In genomic region chr10:68899186-68899745, GRCh38 we compare ENCODE assay signal across 18 cellular contexts. TPM values are rescaled to one million over a fixed set of nuclear protein-coding genes. Genes with fewer than 3 reads are reported as not detected.
DNase-seq lines count a peak whose midpoint lies in the region; ATAC-seq, FAIRE-seq and TF ChIP-seq lines count a peak whose summit lies in the region.
"Had no signal": no experiment of that assay in that cellular context is flagged by ENCODE, and none has a peak within 500 bp of the region (broad histone marks: within the 10 kb centered on the region; RNA-seq: fewer than 3 reads in every experiment).

No MANE protein-coding gene starts in this region.

- peak overlapping the region; percentile 1 for H3K4me3 Mint-ChIP-seq in T-helper 2 cell treated with Interferon-gamma antibody and Interleukin-4, amounts not matched to agents 5 μg/mL and 100 μg/mL, for 36 hours
- H3K4me3 Mint-ChIP-seq in nephron progenitor cell: peak overlapping the region; percentile 19

- CTCF ChIA-PET in IMR-90 (lab: Yijun Ruan, JAX) (interaction anchor here (0.6 kb wide), 1 partner anchor 494 kb away, joined by 4 read pairs; no protein-coding TSS in a partner anchor), K562 (lab: Yijun Ruan, JAX; ENCODE audit: low intra/inter-chr PET ratio) (interaction anchor here (3.7 kb wide), 1 partner anchor 107 kb away, joined by 39 read pairs; no protein-coding TSS in a partner anchor), OCI-LY7 (lab: Charles Lee; ENCODE audit: unreplicated experiment) (no interaction called here)

- 100% methylated on average over 1 of the region's 8 CpGs; no CpG with 5 or more reads in 1 of the 2 experiments for WGBS in IMR-90 (ENCODE audit: extremely low coverage in 2 of 2, insufficient read length in 1 of 2), 2 experiments
- 77% methylated on average over 8 of the region's 8 CpGs for WGBS in K562 (ENCODE audit: insufficient coverage, low coverage, missing lambda C conversion rate)

- H3K4ac ChIP-seq in IMR-90 (ENCODE audit: low read depth, low read length): peak overlapping the region; percentile 98; the same call in 1 of the 2 replicates

- H2BK15ac ChIP-seq in IMR-90 (ENCODE audit: low read depth, low read length): no peak overlapping the region

- intact Hi-C loops in IMR-90 (cut with micrococcal nuclease): loop anchor here (10.0 kb wide), 1 partner anchor 1044 kb away; no protein-coding TSS in a partner anchor
- intact Hi-C loops in K562 (cut with micrococcal nuclease): loop anchor here (5.0 to 10.0 kb wide), 4 partner anchors 67 to 1112 kb away; no protein-coding TSS in a partner anchor
- intact Hi-C loops in OCI-LY7 (cut with micrococcal nuclease; ENCODE audit: unreplicated experiment): loop anchor here (5.0 kb wide), 2 partner anchors 117 to 1112 kb away; no protein-coding TSS in a partner anchor

- TF ChIP-seq CTCF in IMR-90 (conservative IDR thresholded peaks at IDR 0.05; ENCODE audit: low read depth, low read length) (no peak), K562 (IDR thresholded peaks at IDR 0.05 in 2 of 3, conservative IDR thresholded peaks at IDR 0.05 in 1 of 3; ENCODE audit: insufficient read depth in 2 of 3, low read depth in 1 of 3, low read length in 3 of 3) (no peak), nephron progenitor cell (IDR thresholded peaks at IDR 0.05) (no peak), OCI-LY7 (conservative IDR thresholded peaks at IDR 0.05; ENCODE audit: low read length) (no peak)

- H3K27ac ChIP-seq in IMR-90 (ENCODE audit: insufficient read depth, low read length): no peak overlapping the region
- H3K27ac ChIP-seq in K562 (ENCODE audit: extremely low read depth, low read depth, low read length): no peak overlapping the region
- H3K27ac ChIP-seq in OCI-LY7 (ENCODE audit: low read depth, low read length, poor library complexity, severe bottlenecking): no peak overlapping the region
- H3K27ac ChIP-seq: pancreas had no signal

- ATAC-seq in IMR-90 (ENCODE audit: low read depth) (no peak), K562 (no peak), left lobe of liver (no peak)
- ATAC-seq: pancreas, WTC11 had no signal

- POLR2A ChIA-PET in IMR-90 (lab: Charles Lee; ENCODE audit: unreplicated experiment): no interaction called here
- POLR2A ChIA-PET in K562 (lab: Yijun Ruan, JAX): interaction anchor here (0.6 to 2.8 kb wide), 4 partner anchors 7 to 113 kb away, joined by 3 to 9 read pairs (median 5); no protein-coding TSS in a partner anchor
- POLR2A ChIA-PET in OCI-LY7 (lab: Charles Lee): interaction anchor here (0.6 to 2.0 kb wide), 2 partner anchors 20 to 381 kb away, joined by 3 to 6 read pairs; no protein-coding TSS in a partner anchor

- no peaks in the 10 kb centered on the region for H3K27me3 ChIP-seq in IMR-90 (ENCODE audit: control insufficient read depth, insufficient read depth, low read length)
- H3K27me3 ChIP-seq in K562 (ENCODE audit: control insufficient read depth in 2 of 2, insufficient read depth in 2 of 2, low read length in 2 of 2): no peaks in the 10 kb centered on the region
- H3K27me3 ChIP-seq: pancreas had no signal

- H3K9me3 Mint-ChIP-seq in T-helper 2 cell treated with Interferon-gamma antibody and Interleukin-4, amounts not matched to agents 5 μg/mL and 100 μg/mL, for 36 hours: no peaks in the 10 kb centered on the region
- H3K9me3 Mint-ChIP-seq in nephron progenitor cell: no peaks in the 10 kb centered on the region
- H3K9me3 Mint-ChIP-seq: WTC11 had no signal

- no peak overlapping the region for H3K4me3 ChIP-seq in IMR-90 (ENCODE audit: insufficient read depth, low read depth, low read length)
- no peak overlapping the region for H3K4me3 ChIP-seq in K562
- H3K4me3 ChIP-seq in OCI-LY7 (ENCODE audit: low read depth, low read length, poor library complexity, severe bottlenecking): no peak overlapping the region
- H3K4me3 ChIP-seq: lung had no signal

- H3K27me3 Mint-ChIP-seq in T-helper 2 cell treated with Interferon-gamma antibody and Interleukin-4, amounts not matched to agents 5 μg/mL and 100 μg/mL, for 36 hours (ENCODE audit: low read depth): no peaks in the 10 kb centered on the region
- H3K27me3 Mint-ChIP-seq in nephron progenitor cell (ENCODE audit: low read depth, poor library complexity): no peaks in the 10 kb centered on the region

- H3K9me3 ChIP-seq in IMR-90 (ENCODE audit: control insufficient read depth, insufficient read depth, low read length) (no peaks in the 10 kb centered on the region), K562 (replicated peaks; ENCODE audit: control insufficient read depth, insufficient read depth, low read depth, low read length) (no peaks in the 10 kb centered on the region), OCI-LY7 (ENCODE audit: low read length) (peaks cover 8% of the 10 kb centered on the region; the same call in 1 of the 2 replicates)
- H3K9me3 ChIP-seq: pancreas had no signal

- H3K4me1 ChIP-seq in IMR-90 (ENCODE audit: control insufficient read depth, insufficient read depth, low read length) (no peaks in the 10 kb centered on the region; the same call in 1 of the 2 replicates), K562 (replicated peaks in 1 of 2; ENCODE audit: control insufficient read depth in 2 of 2, insufficient read depth in 2 of 2, low read length in 2 of 2) (peaks cover 13 to 14% of the 10 kb centered on the region in 2 experiments; a peak in 4 of 5 replicates), OCI-LY7 (ENCODE audit: insufficient read depth, low read length, poor library complexity, severe bottlenecking) (peaks cover 19% of the 10 kb centered on the region)

- H4K20me1 ChIP-seq in IMR-90 (ENCODE audit: insufficient read depth, low read length) (no peaks in the 10 kb centered on the region), K562 (replicated peaks; ENCODE audit: control insufficient read depth, insufficient read depth, low read length) (no peaks in the 10 kb centered on the region), OCI-LY7 (ENCODE audit: insufficient read depth, low read length) (no peaks in the 10 kb centered on the region)

- H3K9me1 ChIP-seq in IMR-90 (ENCODE audit: insufficient read depth, low read length) (0 out of 2 replicates have a peak, but pooled peaks cover 4% of the 10 kb centered on the region), K562 (ENCODE audit: control insufficient read depth, insufficient read depth, low read length) (no peaks in the 10 kb centered on the region)

- no peak overlapping the region for H2AK9ac ChIP-seq in IMR-90 (replicated peaks; ENCODE audit: low read depth, low read length, poor library complexity)

- no peak overlapping the region for H3K56ac ChIP-seq in IMR-90 (ENCODE audit: extremely low read depth, insufficient read depth, low read length)

- TF ChIP-seq POLR2A in IMR-90 (IDR thresholded peaks at IDR 0.05; ENCODE audit: low read depth, low read length) (no peak), K562 (conservative IDR thresholded peaks at IDR 0.05) (no peak)

- no peak for DNase-seq in T-helper 2 cell treated with Interferon-gamma antibody and Interleukin-4, amounts not matched to agents 5 μg/mL and 100 μg/mL, for 36 hours (ENCODE audit: low spot score)
- DNase-seq in T-helper 2 cell: no peak
- DNase-seq in IMR-90: no peak
- DNase-seq in K562 (ENCODE audit: extremely low read depth in 1 of 4, low spot score in 3 of 4): no peak
- DNase-seq in nephron progenitor cell: no peak
- no peak for DNase-seq in left lobe of liver (ENCODE audit: low spot score)
- DNase-seq in OCI-LY7 (ENCODE audit: low spot score): no peak
- no peak for DNase-seq in cortex of kidney (lab: John Stamatoyannopoulos, UW)
- DNase-seq: amniotic stem cell; MM.1S; NCI-H2081 treated with DMSO at 0.1 percent for 48 hours; pancreas; stimulated activated CD4-positive, alpha-beta T cell treated with anti-CD3 and anti-CD28 coated beads, Interleukin-4, amount 100 ng/mL, for 4 hours; SW 1271 had no signal

- H3K9ac ChIP-seq in IMR-90 (ENCODE audit: low read depth, low read length): no peak overlapping the region
- H3K9ac ChIP-seq in K562 (ENCODE audit: insufficient read depth in 1 of 2, low read depth in 2 of 2, low read length in 2 of 2): no peak overlapping the region

- no peak overlapping the region for H2AK5ac ChIP-seq in IMR-90 (ENCODE audit: low read depth, low read length)

- H2AFZ ChIP-seq in IMR-90 (replicated peaks; ENCODE audit: low read length, poor library complexity) (no peak overlapping the region), K562 (ENCODE audit: low read depth, low read length) (peak overlapping the region; percentile 93), OCI-LY7 (ENCODE audit: low read length) (no peak overlapping the region)

- H2BK5ac ChIP-seq in IMR-90 (ENCODE audit: low read depth, low read length, poor library complexity, severe bottlenecking): no peak overlapping the region

- no peak overlapping the region for H4K91ac ChIP-seq in IMR-90 (ENCODE audit: insufficient read depth, low read depth, low read length)

- no peak overlapping the region for H2BK20ac ChIP-seq in IMR-90 (ENCODE audit: low read depth, low read length)

- no peak overlapping the region for H3K4me2 ChIP-seq in IMR-90 (ENCODE audit: low read depth, low read length)
- no peak overlapping the region for H3K4me2 ChIP-seq in K562 (ENCODE audit: insufficient read depth, low read length)
- H3K4me2 ChIP-seq in OCI-LY7 (ENCODE audit: low read length): no peak overlapping the region

- TF ChIP-seq RAD21 in IMR-90 (IDR thresholded peaks at IDR 0.05; ENCODE audit: low read length) (no peak), K562 (CRISPR knock-in tag; conservative IDR thresholded peaks at IDR 0.05 in 1 of 2, IDR thresholded peaks at IDR 0.05 in 1 of 2) (no peak)

- H3K4me1 Mint-ChIP-seq in T-helper 2 cell treated with Interferon-gamma antibody and Interleukin-4, amounts not matched to agents 5 μg/mL and 100 μg/mL, for 36 hours (ENCODE audit: low read depth): peaks cover 31% of the 10 kb centered on the region
- H3K4me1 Mint-ChIP-seq in nephron progenitor cell: peaks cover 56% of the 10 kb centered on the region

- H3K36me3 Mint-ChIP-seq in T-helper 2 cell treated with Interferon-gamma antibody and Interleukin-4, amounts not matched to agents 5 μg/mL and 100 μg/mL, for 36 hours (ENCODE audit: low read depth): peaks cover 14% of the 10 kb centered on the region
- H3K36me3 Mint-ChIP-seq in nephron progenitor cell (ENCODE audit: low read depth): peaks cover 13% of the 10 kb centered on the region
- H3K36me3 Mint-ChIP-seq: WTC11 had no signal

- peak overlapping the region; percentile 3 for H3K27ac Mint-ChIP-seq in T-helper 2 cell treated with Interferon-gamma antibody and Interleukin-4, amounts not matched to agents 5 μg/mL and 100 μg/mL, for 36 hours
- peak overlapping the region; percentile 99 for H3K27ac Mint-ChIP-seq in nephron progenitor cell
- H3K27ac Mint-ChIP-seq: WTC11 had no signal

- dilution Hi-C loops in IMR-90 (cut with HindIII; ENCODE audit: low sequenced_read_pairs, unreplicated experiment): no loop called here

- H2BK120ac ChIP-seq in IMR-90 (ENCODE audit: low read depth, low read length): no peak overlapping the region

- H4K8ac ChIP-seq in IMR-90 (ENCODE audit: low read depth in 2 of 2, low read length in 2 of 2): peak overlapping the region; percentile 83 to 98; a peak in 1 of 4 replicates

- H3K18ac ChIP-seq in IMR-90 (ENCODE audit: low read depth, low read length): no peak overlapping the region

- no peak overlapping the region for H4K5ac ChIP-seq in IMR-90 (ENCODE audit: low read depth, low read length)

- no peak for TF ChIP-seq EP300 in K562 (IDR thresholded peaks at IDR 0.05; ENCODE audit: low read length)

- H3K36me3 ChIP-seq in IMR-90 (ENCODE audit: control insufficient read depth, insufficient read depth, low read length) (no peaks in the 10 kb centered on the region), K562 (ENCODE audit: control insufficient read depth, insufficient read depth, low read length) (peaks cover 10% of the 10 kb centered on the region; the same call in 2 of the 3 replicates), OCI-LY7 (ENCODE audit: insufficient read depth, low read length) (peaks cover 6% of the 10 kb centered on the region)
- H3K36me3 ChIP-seq: pancreas had no signal

- H3K79me1 ChIP-seq in IMR-90 (ENCODE audit: low read depth in 1 of 2, low read length in 2 of 2): peaks cover 8 to 27% of the 10 kb centered on the region in 2 experiments; a peak in 3 of 4 replicates

- in situ Hi-C loops in IMR-90 (cut with MboI; ENCODE audit: low sequenced_read_pairs): loop anchor here (5.0 kb wide), 1 partner anchor 92 kb away; no protein-coding TSS in a partner anchor
- in situ Hi-C loops in K562 (cut with MboI): loop anchor here (10.0 kb wide), 1 partner anchor 684 kb away; no protein-coding TSS in a partner anchor

- H3K9me2 ChIP-seq in OCI-LY7 (ENCODE audit: insufficient read depth, low read length): no peaks in the 10 kb centered on the region

- no TSS peak for BruUV-seq in IMR-90 (replicated peaks; lab: Mats Ljungman, UMichigan)
- no TSS peak for BruUV-seq in K562 (replicated peaks; lab: Mats Ljungman, UMichigan)
- BruUV-seq in OCI-LY7 (replicated peaks; lab: Mats Ljungman, UMichigan): no TSS peak

- peaks cover 24% of the 10 kb centered on the region for H3K79me2 ChIP-seq in K562 (ENCODE audit: control insufficient read depth, insufficient read depth, low read length)
- peaks cover 23% of the 10 kb centered on the region for H3K79me2 ChIP-seq in OCI-LY7 (ENCODE audit: insufficient read depth, low read depth, low read length)

- no peak overlapping the region for H3K14ac ChIP-seq in IMR-90 (replicated peaks; ENCODE audit: low read depth, low read length)

- no peak for FAIRE-seq in K562 (lab: Jason Lieb, UNC)
- FAIRE-seq: A204.1, HTR-8/SVneo, pancreas had no signal

- H3K23ac ChIP-seq in IMR-90 (ENCODE audit: low read depth, low read length): no peak overlapping the region

RNA-seq across cellular contexts. Expression of gene DDX50, which starts 1.8 kb away (rescaled TPM):
- 55.7 and 74.2 TPM in 2 replicates for total RNA-seq in IMR-90 (2012; rRNA removed)
- polyA plus RNA-seq in IMR-90 (2012; rRNA removed): 31.1 and 32.5 TPM in 2 replicates
- 8.7 and 14.3 TPM in 2 replicates for polyA plus RNA-seq in IMR-90 (2012; cell fraction: cytosol; rRNA removed)
- 4.1 and 23.9 TPM in 2 replicates for polyA plus RNA-seq in IMR-90 (2012; cell fraction: nucleus; rRNA removed; ENCODE audit: low replicate concordance)
- total RNA-seq in K562 (2011; cell fraction: chromatin; rRNA removed; ENCODE audit: low replicate concordance): 22.7 and 60.0 TPM in 2 replicates
- total RNA-seq in K562 (2011; cell fraction: nucleolus; rRNA removed): 11.4 and 13.3 TPM in 2 replicates
- 14.0 and 20.6 TPM in 2 replicates for total RNA-seq in K562 (2011; cell fraction: nucleoplasm; rRNA removed)
- 48.0 and 50.0 TPM in 2 replicates for total RNA-seq in K562 (2014; rRNA removed)
- 86.8 and 98.5 TPM in 2 replicates for total RNA-seq in K562 (2014; rRNA removed; fragmentation: Illumina TruSeq; extraction: Trizol)
- 67.7 and 72.0 TPM in 2 replicates for total RNA-seq in K562 (2015; rRNA removed; fragmentation: Illumina TruSeq; extraction: Trizol)
- total RNA-seq in K562 (2021): 52.8 and 54.4 TPM in 2 replicates
- 58.8 and 79.3 TPM in 2 replicates for polyA plus RNA-seq in K562 (2011; rRNA removed)
- polyA plus RNA-seq in K562 (2011; cell fraction: cytosol; rRNA removed): 14.5 and 28.4 TPM in 2 replicates
- polyA plus RNA-seq in K562 (2011; cell fraction: nucleus; rRNA removed): 10.9 and 17.9 TPM in 2 replicates
- polyA plus RNA-seq in K562 (2012): 53.0 and 57.7 TPM in 2 replicates
- 62.1 and 72.9 TPM in 2 replicates for polyA plus RNA-seq in K562 (2014; fragmentation: Illumina TruSeq; extraction: Trizol)
- 10 to 100 TPM; 36.7 to 57.4 TPM for polyA plus RNA-seq in K562 (2014; fragmentation: Nextera tagmentation; extraction: Ambion mirVana)
- polyA plus RNA-seq in K562 (2014; rRNA removed): 41.9 and 53.0 TPM in 2 replicates
- polyA minus RNA-seq in K562 (2011; rRNA and poly(A)+ RNA removed): 129 and 135 TPM in 2 replicates
- polyA minus RNA-seq in K562 (2011; cell fraction: cytosol; rRNA and poly(A)+ RNA removed): 38.0 and 43.1 TPM in 2 replicates
- 10.8 and 17.8 TPM in 2 replicates for polyA minus RNA-seq in K562 (2011; cell fraction: nucleus; rRNA and poly(A)+ RNA removed)
- 6.4 TPM for total RNA-seq in left lobe of liver
- 29.0 and 31.1 TPM in 2 replicates for total RNA-seq in OCI-LY7 (2014; rRNA removed; shearing (Covaris generic))
- 49.1 and 51.3 TPM in 2 replicates for total RNA-seq in OCI-LY7 (2022)

RNA-seq across cellular contexts. Expression of gene DDX21, which starts 56.7 kb away (rescaled TPM):
- total RNA-seq in IMR-90 (2012; rRNA removed) (73.7 and 109 TPM in 2 replicates), K562 (2014; rRNA removed) (278 and 289 TPM in 2 replicates), K562 (2014; rRNA removed; fragmentation: Illumina TruSeq; extraction: Trizol) (320 and 383 TPM in 2 replicates), K562 (2015; rRNA removed; fragmentation: Illumina TruSeq; extraction: Trizol) (278 and 305 TPM in 2 replicates), K562 (2021) (250 and 281 TPM in 2 replicates), left lobe of liver (14.0 TPM), OCI-LY7 (2022) (135 and 159 TPM in 2 replicates)
- polyA plus RNA-seq in IMR-90 (2012; rRNA removed) (33.9 and 43.2 TPM in 2 replicates), K562 (2011; rRNA removed) (160 and 257 TPM in 2 replicates), K562 (2014; fragmentation: Illumina TruSeq; extraction: Trizol) (317 and 365 TPM in 2 replicates), K562 (2014; fragmentation: Nextera tagmentation; extraction: Ambion mirVana) (100 to 1,000 TPM; 143 to 156 TPM), K562 (2014; rRNA removed) (237 and 254 TPM in 2 replicates)
- 4.3 and 8.3 TPM in 2 replicates for polyA plus RNA-seq in IMR-90 (2012; cell fraction: cytosol; rRNA removed)
- polyA plus RNA-seq in IMR-90 (2012; cell fraction: nucleus; rRNA removed; ENCODE audit: low replicate concordance): 2.5 and 21.2 TPM in 2 replicates
- total RNA-seq in K562 (2011; cell fraction: chromatin; rRNA removed; ENCODE audit: low replicate concordance): 24.6 and 87.4 TPM in 2 replicates
- total RNA-seq in K562 (2011; cell fraction: nucleolus; rRNA removed): 18.5 and 23.7 TPM in 2 replicates
- total RNA-seq in K562 (2011; cell fraction: nucleoplasm; rRNA removed): 44.2 and 62.0 TPM in 2 replicates
- 48.3 and 116 TPM in 2 replicates for polyA plus RNA-seq in K562 (2011; cell fraction: cytosol; rRNA removed)
- 40.3 and 53.8 TPM in 2 replicates for polyA plus RNA-seq in K562 (2011; cell fraction: nucleus; rRNA removed)
- 125 and 177 TPM in 2 replicates for polyA plus RNA-seq in K562 (2012)
- polyA minus RNA-seq in K562 (2011; rRNA and poly(A)+ RNA removed): 370 and 393 TPM in 2 replicates
- 119 and 152 TPM in 2 replicates for polyA minus RNA-seq in K562 (2011; cell fraction: cytosol; rRNA and poly(A)+ RNA removed)
- 23.7 and 51.9 TPM in 2 replicates for polyA minus RNA-seq in K562 (2011; cell fraction: nucleus; rRNA and poly(A)+ RNA removed)
- total RNA-seq in OCI-LY7 (2014; rRNA removed; shearing (Covaris generic)): 107 and 133 TPM in 2 replicates
